30 cellular contexts compared by ENCODE assay signal in the genomic region with DNA sequence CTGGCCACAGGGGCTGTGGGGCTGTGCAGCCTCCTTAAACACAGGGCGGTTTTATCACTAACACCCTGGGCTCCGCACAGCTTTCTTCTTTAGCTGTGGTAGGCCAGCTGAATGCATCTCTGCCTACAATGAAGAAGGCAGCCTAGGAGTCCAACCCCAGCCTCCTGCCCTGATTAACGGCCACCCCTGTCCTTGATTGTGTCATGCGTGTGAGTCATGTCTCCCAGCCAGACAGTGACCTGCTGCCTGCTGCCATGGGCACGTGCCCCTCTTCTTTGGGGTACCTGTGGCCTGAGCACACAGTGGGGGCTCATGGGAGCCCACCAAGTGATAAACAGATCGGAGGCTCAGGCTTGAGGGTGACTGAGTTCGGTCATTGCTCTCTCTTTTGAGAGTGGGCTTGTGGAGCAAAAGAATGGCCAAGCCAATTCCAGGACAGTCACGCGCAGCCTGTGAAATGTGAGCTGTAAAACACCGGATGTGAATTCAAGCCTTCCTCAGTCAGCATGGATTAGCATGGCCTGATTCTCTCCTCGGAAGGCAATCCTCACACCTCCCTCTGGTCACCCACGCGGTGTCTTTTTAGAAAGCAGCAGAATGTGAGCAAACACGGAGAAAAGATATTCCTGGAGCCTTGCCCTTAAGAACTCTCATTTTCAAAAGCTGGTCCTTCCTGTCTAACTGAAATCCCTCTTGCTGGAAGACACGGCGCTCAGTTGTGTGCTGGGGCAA.
DNase-seq lines count a peak whose midpoint lies in the region; ATAC-seq, FAIRE-seq and TF ChIP-seq lines count a peak whose summit lies in the region.
"Had no signal": no experiment of that assay in that cellular context is flagged by ENCODE, and none has a peak within 500 bp of the region (broad histone marks: within the 10 kb centered on the region; RNA-seq: fewer than 3 reads in every experiment).

No MANE protein-coding gene starts in this region.

- no peak overlapping the region for H3K4me2 ChIP-seq in Loucy (ENCODE audit: low read depth, low read length, poor library complexity, severe bottlenecking)

- peaks cover 6% of the 10 kb centered on the region; the same call in 1 of the 2 replicates for H3F3A ChIP-seq in Loucy (ENCODE audit: low read depth)

- H3K27ac ChIP-seq in substantia nigra (ENCODE audit: low read depth, low read length, poor library complexity, severe bottlenecking) = peak overlapping the region; percentile 27
- H3K27ac ChIP-seq: ascending aorta, gastroesophageal sphincter, GM23248, left ventricle myocardium inferior, prostate gland, sigmoid colon, thoracic aorta, vagina had no signal

- no peaks in the 10 kb centered on the region for H3K27me3 ChIP-seq in Loucy (ENCODE audit: insufficient read depth, low read length, poor library complexity, severe bottlenecking)
- H3K27me3 ChIP-seq in bronchial epithelial cell (ENCODE audit: control insufficient read depth, insufficient read depth, low read length) = no peaks in the 10 kb centered on the region
- H3K27me3 ChIP-seq: ascending aorta, sigmoid colon, vagina had no signal

- no peak for ATAC-seq in GM21737 (IDR thresholded peaks at IDR 0.05; ENCODE audit: unreplicated experiment)
- ATAC-seq: activated CD8-positive, alpha-beta T cell treated with anti-CD3 and anti-CD28 coated beads for 36 hours; gastroesophageal sphincter; SK-N-SH treated with all-trans-retinoic acid at 6 μM for 48 hours had no signal

- DNase-seq in bronchial epithelial cell (ENCODE audit: low read depth) = peak; percentile 8
- peak; percentile 29 for DNase-seq in myocyte (ENCODE audit: low read depth)
- DNase-seq in substantia nigra (lab: John Stamatoyannopoulos, UW) = no peak
- DNase-seq in GM12891 (ENCODE audit: insufficient read length, low spot score) = no peak
- DNase-seq in T-helper 2 cell treated with Interferon-gamma antibody and Interleukin-4, amounts not matched to agents 5 μg/mL and 100 μg/mL, for 36 hours (ENCODE audit: low spot score) = no peak
- no peak for DNase-seq in cortex of kidney (lab: John Stamatoyannopoulos, UW)
- DNase-seq: activated CD8-positive, alpha-beta T cell treated with anti-CD3 and anti-CD28 coated beads for 36 hours; activated effector memory CD4-positive, alpha-beta T cell treated with Interleukin-2 at 50 U/mL for 16 hours; Calu3; DND-41; GM23248; immature natural killer cell; KBM-7; left ventricle myocardium inferior; NCI-H1436 treated with DMSO at 0.1 percent for 48 hours; NCI-H446; NCI-H82; sigmoid colon; stimulated activated CD4-positive, alpha-beta T cell treated with anti-CD3 and anti-CD28 coated beads, Interleukin-15, amount 100 ng/mL, for 24 hours; stimulated activated naive CD4-positive, alpha-beta T cell; T-helper 2 cell had no signal

- no peaks in the 10 kb centered on the region for H3K9me3 ChIP-seq in Loucy (ENCODE audit: insufficient read depth, low read depth, low read length)
- H3K9me3 ChIP-seq: ascending aorta, gastroesophageal sphincter, left ventricle myocardium inferior, prostate gland, sigmoid colon, thoracic aorta, vagina had no signal

- H3K4me1 ChIP-seq in Loucy (ENCODE audit: insufficient read depth, low read length, poor library complexity, severe bottlenecking) = peaks cover 58% of the 10 kb centered on the region
- H3K4me1 ChIP-seq: ascending aorta, gastroesophageal sphincter, left ventricle myocardium inferior, prostate gland, sigmoid colon, vagina had no signal

- TF ChIP-seq POLR2A in GM12891 (IDR thresholded peaks at IDR 0.05; ENCODE audit: low read depth, low read length) = no peak

- no peaks in the 10 kb centered on the region for H3K36me3 Mint-ChIP-seq in T-helper 2 cell treated with Interferon-gamma antibody and Interleukin-4, amounts not matched to agents 5 μg/mL and 100 μg/mL, for 36 hours (ENCODE audit: low read depth)
- H3K36me3 Mint-ChIP-seq: activated naive CD8-positive, alpha-beta T cell; immature natural killer cell had no signal

- peak overlapping the region; percentile 27 for H3K9ac ChIP-seq in Loucy (ENCODE audit: low read depth, low read length, poor library complexity, severe bottlenecking)
- H3K9ac ChIP-seq: GM23248 had no signal

- peak overlapping the region; percentile 47 for H2AFZ ChIP-seq in Loucy (ENCODE audit: low read length)
- H2AFZ ChIP-seq: GM23248 had no signal

- H3K27ac Mint-ChIP-seq in T-helper 2 cell treated with Interferon-gamma antibody and Interleukin-4, amounts not matched to agents 5 μg/mL and 100 μg/mL, for 36 hours = no peak overlapping the region
- H3K27ac Mint-ChIP-seq: activated CD8-positive, alpha-beta T cell treated with anti-CD3 and anti-CD28 coated beads for 36 hours; activated naive CD8-positive, alpha-beta T cell; immature natural killer cell had no signal

- FAIRE-seq in bronchial epithelial cell (lab: Jason Lieb, UNC) (no peak), GM12891 (lab: Jason Lieb, UNC) (no peak)

- no peaks in the 10 kb centered on the region for H3K27me3 Mint-ChIP-seq in T-helper 2 cell treated with Interferon-gamma antibody and Interleukin-4, amounts not matched to agents 5 μg/mL and 100 μg/mL, for 36 hours (ENCODE audit: low read depth)
- H3K27me3 Mint-ChIP-seq: activated CD8-positive, alpha-beta T cell treated with anti-CD3 and anti-CD28 coated beads for 36 hours; activated naive CD8-positive, alpha-beta T cell had no signal

- no peaks in the 10 kb centered on the region for H3K79me2 ChIP-seq in Loucy (ENCODE audit: insufficient read depth, low read length)

- no peaks in the 10 kb centered on the region for H3K9me2 ChIP-seq in Loucy (replicated peaks; ENCODE audit: low read depth, low read length)

- no peaks in the 10 kb centered on the region for H3K9me3 Mint-ChIP-seq in T-helper 2 cell treated with Interferon-gamma antibody and Interleukin-4, amounts not matched to agents 5 μg/mL and 100 μg/mL, for 36 hours
- H3K9me3 Mint-ChIP-seq: activated CD8-positive, alpha-beta T cell treated with anti-CD3 and anti-CD28 coated beads for 36 hours; immature natural killer cell had no signal

- no peaks in the 10 kb centered on the region for H4K20me1 ChIP-seq in Loucy (ENCODE audit: insufficient read depth, low read length, poor library complexity, severe bottlenecking)

- no peak for TF ChIP-seq CTCF in Loucy (conservative IDR thresholded peaks at IDR 0.05; ENCODE audit: low read length)
- TF ChIP-seq CTCF in bronchial epithelial cell (IDR thresholded peaks at IDR 0.05; ENCODE audit: insufficient read depth, low read length, severe bottlenecking) = no peak

- no peaks in the 10 kb centered on the region for H3K4me1 Mint-ChIP-seq in T-helper 2 cell treated with Interferon-gamma antibody and Interleukin-4, amounts not matched to agents 5 μg/mL and 100 μg/mL, for 36 hours (ENCODE audit: low read depth)
- H3K4me1 Mint-ChIP-seq: immature natural killer cell had no signal

- H3K4me3 ChIP-seq in Loucy (ENCODE audit: low read length, poor library complexity, severe bottlenecking) = no peak overlapping the region
- H3K4me3 ChIP-seq in bronchial epithelial cell (ENCODE audit: low read depth, low read length) = no peak overlapping the region
- H3K4me3 ChIP-seq: ascending aorta, gastroesophageal sphincter, GM23248, left ventricle myocardium inferior, prostate gland, sigmoid colon, thoracic aorta, vagina had no signal

- H3K4me3 Mint-ChIP-seq in T-helper 2 cell treated with Interferon-gamma antibody and Interleukin-4, amounts not matched to agents 5 μg/mL and 100 μg/mL, for 36 hours = no peak overlapping the region
- H3K4me3 Mint-ChIP-seq: activated CD8-positive, alpha-beta T cell treated with anti-CD3 and anti-CD28 coated beads for 36 hours; activated naive CD8-positive, alpha-beta T cell; immature natural killer cell had no signal

- H3K36me3 ChIP-seq in Loucy (ENCODE audit: insufficient read depth, low read length) (no peaks in the 10 kb centered on the region), bronchial epithelial cell (ENCODE audit: control insufficient read depth, insufficient read depth, low read length) (no peaks in the 10 kb centered on the region)
- H3K36me3 ChIP-seq: ascending aorta, gastroesophageal sphincter, left ventricle myocardium inferior, prostate gland, sigmoid colon, thoracic aorta, vagina had no signal

TF ChIP-seq in GM12891, 5 proteins besides CTCF, POLR2A, EP300 and RAD21:
- no peak for TF ChIP-seq POU2F2 (IDR thresholded peaks at IDR 0.05; ENCODE audit: low read depth, low read length)
- TF ChIP-seq TAF1 (IDR thresholded peaks at IDR 0.05; ENCODE audit: low read depth, low read length) = no peak
- no peak for TF ChIP-seq POLR2AphosphoS5 (IDR thresholded peaks at IDR 0.05; ENCODE audit: low read depth, low read length)
- no peak for TF ChIP-seq PAX5 (IDR thresholded peaks at IDR 0.05; ENCODE audit: insufficient read depth, low read length, severe bottlenecking)
- no peak for TF ChIP-seq SPI1 (IDR thresholded peaks at IDR 0.05; ENCODE audit: low read depth, low read length)

Comparison
In these comparisons a context has a peak if more than half of its experiments do, and no peak if none do; other contexts are left out.
1. DNase-seq: peak in bronchial epithelial cell (single experiment) and myocyte (single experiment); none in substantia nigra (0 of 49), GM12891 (single experiment), T-helper 2 cell treated with Interferon-gamma antibody and Interleukin-4, amounts not matched to agents 5 μg/mL and 100 μg/mL, for 36 hours (single experiment) and cortex of kidney (single experiment).